In the genomic region with DNA sequence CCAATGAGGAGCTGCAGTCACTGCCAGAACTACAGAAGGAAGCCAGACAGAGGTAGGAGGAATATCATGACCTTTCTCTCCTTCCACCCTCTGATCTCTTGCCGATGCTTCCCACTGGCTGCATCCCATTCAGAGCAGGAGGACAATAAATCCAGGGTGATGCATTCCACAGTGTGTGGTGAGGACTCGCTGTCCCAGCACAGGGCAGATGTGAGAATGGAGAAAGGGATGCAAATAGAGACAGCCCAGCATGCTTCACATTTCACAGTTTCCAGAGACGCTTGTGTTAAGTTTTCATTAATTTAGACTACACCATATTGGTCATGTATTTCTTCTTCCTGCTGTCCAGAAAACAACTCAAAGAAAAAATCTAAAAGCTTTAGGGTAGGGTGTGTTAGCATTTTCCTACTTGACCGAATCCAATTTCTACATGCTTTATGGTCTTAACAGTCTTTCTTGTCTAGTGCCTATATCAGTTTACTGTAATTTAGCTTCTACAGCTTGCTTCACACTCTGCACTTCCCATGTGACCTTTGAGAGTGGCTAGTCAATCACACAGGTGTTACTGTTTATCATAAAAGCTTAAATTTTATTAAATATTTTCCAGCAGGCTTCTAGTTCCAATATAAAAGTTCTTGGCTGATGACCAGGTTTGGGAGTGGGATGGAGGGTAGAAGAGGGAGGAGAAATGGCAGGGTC, we compare ENCODE assay signal across 16 cellular contexts.
"Had no signal": no experiment of that assay in that cellular context is flagged by ENCODE, and none has a peak within 500 bp of the region (broad histone marks: within the 10 kb centered on the region; RNA-seq: fewer than 3 reads in every experiment).

No MANE protein-coding gene starts in this region.

- H3K27me3 ChIP-seq: vagina had no signal

- H3K4me3 ChIP-seq: vagina had no signal

- DNase-seq: activated CD4-positive, alpha-beta T cell treated with anti-CD3 and anti-CD28 coated beads, Interleukin-2, amount 50 U/mL, for 4 hours; activated gamma-delta T cell; amniotic stem cell; foreskin fibroblast; naive B cell; retina; stimulated activated CD4-positive, alpha-beta T cell treated with anti-CD3 and anti-CD28 coated beads, Interleukin-12 subunit alpha, Interleukin-12 subunit beta, amount 100 ng/mL, for 4 hours; stimulated activated CD4-positive, alpha-beta T cell treated with anti-CD3 and anti-CD28 coated beads, Interleukin-1b, Interleukin-23, amount 100 ng/mL, for 48 hours; stimulated activated CD8-positive, alpha-beta memory T cell treated with anti-CD3 and anti-CD28 coated beads, Interleukin-4, amount 100 ng/mL, for 48 hours; stimulated activated naive CD4-positive, alpha-beta T cell; SW 1271; T-helper 2 cell; trophoblast cell had no signal

- H3K9me3 ChIP-seq: vagina had no signal

- H3K36me3 ChIP-seq: vagina had no signal

- H3K27ac ChIP-seq: epithelial cell of prostate, vagina, VCaP had no signal
